Comparison of ENCODE assay signal across 1 cellular context in the genomic region with DNA sequence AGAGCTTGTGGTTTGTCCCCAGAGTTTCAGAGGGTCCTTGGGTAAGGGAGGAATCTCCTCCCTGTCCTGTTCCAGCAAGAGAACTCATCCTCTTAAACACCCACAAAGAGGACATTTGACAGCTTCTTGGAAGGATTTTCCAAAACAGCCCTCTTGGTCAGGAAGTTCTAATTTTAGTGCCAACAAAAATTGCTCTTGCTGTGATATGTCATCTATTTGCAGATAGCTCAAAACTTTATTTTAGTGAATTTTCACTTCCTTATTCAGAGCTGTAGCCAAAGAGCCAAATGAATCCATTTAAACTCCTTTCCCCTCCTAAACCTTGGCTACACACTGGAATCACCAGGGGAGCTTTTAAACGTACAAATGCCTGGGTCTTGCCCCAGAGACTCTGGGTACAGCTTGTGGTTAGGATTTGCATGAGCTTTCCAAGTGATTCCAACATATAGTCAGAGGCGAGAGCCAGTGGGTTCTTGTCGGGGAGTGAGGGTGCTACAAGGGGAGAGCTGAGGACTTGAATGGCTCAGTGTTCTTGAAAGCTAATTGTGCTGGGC.
TF ChIP-seq lines count a peak whose summit lies in the region.

No MANE protein-coding gene starts in this region.

TF ChIP-seq in GM12878, 131 proteins besides CTCF, POLR2A, EP300 and RAD21 (continues in another document):
- TF ChIP-seq JUNB (IDR thresholded peaks at IDR 0.05) = no peak
- TF ChIP-seq, protein P1, sequence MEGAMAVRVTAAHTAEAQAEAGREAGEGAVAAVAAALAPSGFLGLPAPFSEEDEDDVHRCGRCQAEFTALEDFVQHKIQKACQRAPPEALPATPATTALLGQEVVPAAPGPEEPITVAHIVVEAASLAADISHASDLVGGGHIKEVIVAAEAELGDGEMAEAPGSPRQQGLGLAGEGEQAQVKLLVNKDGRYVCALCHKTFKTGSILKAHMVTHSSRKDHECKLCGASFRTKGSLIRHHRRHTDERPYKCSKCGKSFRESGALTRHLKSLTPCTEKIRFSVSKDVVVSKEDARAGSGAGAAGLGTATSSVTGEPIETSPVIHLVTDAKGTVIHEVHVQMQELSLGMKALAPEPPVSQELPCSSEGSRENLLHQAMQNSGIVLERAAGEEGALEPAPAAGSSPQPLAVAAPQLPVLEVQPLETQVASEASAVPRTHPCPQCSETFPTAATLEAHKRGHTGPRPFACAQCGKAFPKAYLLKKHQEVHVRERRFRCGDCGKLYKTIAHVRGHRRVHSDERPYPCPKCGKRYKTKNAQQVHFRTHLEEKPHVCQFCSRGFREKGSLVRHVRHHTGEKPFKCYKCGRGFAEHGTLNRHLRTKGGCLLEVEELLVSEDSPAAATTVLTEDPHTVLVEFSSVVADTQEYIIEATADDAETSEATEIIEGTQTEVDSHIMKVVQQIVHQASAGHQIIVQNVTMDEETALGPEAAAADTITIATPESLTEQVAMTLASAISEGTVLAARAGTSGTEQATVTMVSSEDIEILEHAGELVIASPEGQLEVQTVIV (IDR thresholded peaks at IDR 0.05; ENCODE audit: borderline replicate concordance, partially characterized antibody) = no peak
- TF ChIP-seq IKZF1 (conservative IDR thresholded peaks at IDR 0.05) = peak; percentile 83
- no peak for TF ChIP-seq SMAD5 (IDR thresholded peaks at IDR 0.05; ENCODE audit: low read depth)
- no peak for TF ChIP-seq RB1 (IDR thresholded peaks at IDR 0.05; ENCODE audit: borderline replicate concordance)
- no peak for TF ChIP-seq BRCA1 (IDR thresholded peaks at IDR 0.05; ENCODE audit: low read depth, low read length)
- peak; percentile 55 for TF ChIP-seq MEF2B (IDR thresholded peaks at IDR 0.05; ENCODE audit: partially characterized antibody, poor library complexity, severe bottlenecking)
- no peak for TF ChIP-seq WRNIP1 (IDR thresholded peaks at IDR 0.05; ENCODE audit: borderline replicate concordance, low read depth, low read length)
- TF ChIP-seq HCFC1 (IDR thresholded peaks at IDR 0.05; ENCODE audit: low read length) = no peak
- no peak for TF ChIP-seq HDAC2 (IDR thresholded peaks at IDR 0.05)
- TF ChIP-seq GABPA (IDR thresholded peaks at IDR 0.05; ENCODE audit: low read depth) = no peak
- TF ChIP-seq, protein P2, sequence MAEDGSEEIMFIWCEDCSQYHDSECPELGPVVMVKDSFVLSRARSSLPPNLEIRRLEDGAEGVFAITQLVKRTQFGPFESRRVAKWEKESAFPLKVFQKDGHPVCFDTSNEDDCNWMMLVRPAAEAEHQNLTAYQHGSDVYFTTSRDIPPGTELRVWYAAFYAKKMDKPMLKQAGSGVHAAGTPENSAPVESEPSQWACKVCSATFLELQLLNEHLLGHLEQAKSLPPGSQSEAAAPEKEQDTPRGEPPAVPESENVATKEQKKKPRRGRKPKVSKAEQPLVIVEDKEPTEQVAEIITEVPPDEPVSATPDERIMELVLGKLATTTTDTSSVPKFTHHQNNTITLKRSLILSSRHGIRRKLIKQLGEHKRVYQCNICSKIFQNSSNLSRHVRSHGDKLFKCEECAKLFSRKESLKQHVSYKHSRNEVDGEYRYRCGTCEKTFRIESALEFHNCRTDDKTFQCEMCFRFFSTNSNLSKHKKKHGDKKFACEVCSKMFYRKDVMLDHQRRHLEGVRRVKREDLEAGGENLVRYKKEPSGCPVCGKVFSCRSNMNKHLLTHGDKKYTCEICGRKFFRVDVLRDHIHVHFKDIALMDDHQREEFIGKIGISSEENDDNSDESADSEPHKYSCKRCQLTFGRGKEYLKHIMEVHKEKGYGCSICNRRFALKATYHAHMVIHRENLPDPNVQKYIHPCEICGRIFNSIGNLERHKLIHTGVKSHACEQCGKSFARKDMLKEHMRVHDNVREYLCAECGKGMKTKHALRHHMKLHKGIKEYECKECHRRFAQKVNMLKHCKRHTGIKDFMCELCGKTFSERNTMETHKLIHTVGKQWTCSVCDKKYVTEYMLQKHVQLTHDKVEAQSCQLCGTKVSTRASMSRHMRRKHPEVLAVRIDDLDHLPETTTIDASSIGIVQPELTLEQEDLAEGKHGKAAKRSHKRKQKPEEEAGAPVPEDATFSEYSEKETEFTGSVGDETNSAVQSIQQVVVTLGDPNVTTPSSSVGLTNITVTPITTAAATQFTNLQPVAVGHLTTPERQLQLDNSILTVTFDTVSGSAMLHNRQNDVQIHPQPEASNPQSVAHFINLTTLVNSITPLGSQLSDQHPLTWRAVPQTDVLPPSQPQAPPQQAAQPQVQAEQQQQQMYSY (CRISPR knock-in tag; IDR thresholded peaks at IDR 0.05) = no peak
- peak; percentile 78; the same call in 1 of the 2 replicates for TF ChIP-seq NFIC (IDR thresholded peaks at IDR 0.05; ENCODE audit: low read depth, low read length)
- TF ChIP-seq ZNF622 (IDR thresholded peaks at IDR 0.05) = no peak
- TF ChIP-seq ASH2L (IDR thresholded peaks at IDR 0.05; ENCODE audit: borderline replicate concordance, low read depth) = no peak
- no peak for TF ChIP-seq KDM1A (IDR thresholded peaks at IDR 0.05; ENCODE audit: borderline replicate concordance)
- TF ChIP-seq ZBED1 (IDR thresholded peaks at IDR 0.05; ENCODE audit: borderline replicate concordance) = no peak
- TF ChIP-seq RUNX3 (IDR thresholded peaks at IDR 0.05; ENCODE audit: low read length) = peak; percentile 52
- no peak for TF ChIP-seq MYB (IDR thresholded peaks at IDR 0.05; ENCODE audit: borderline replicate concordance, low read depth, low read length)
- TF ChIP-seq BHLHE40 (IDR thresholded peaks at IDR 0.05; ENCODE audit: borderline replicate concordance in 1 of 2, low read depth in 2 of 2, low read length in 1 of 2) = no peak
- peak; percentile 76; the same call in 1 of the 2 replicates for TF ChIP-seq MEF2A (IDR thresholded peaks at IDR 0.05; ENCODE audit: insufficient read depth, low read depth, low read length)
- TF ChIP-seq LARP7 (IDR thresholded peaks at IDR 0.05) = no peak
- TF ChIP-seq MTA2 (IDR thresholded peaks at IDR 0.05; ENCODE audit: low read depth) = no peak
- peak; percentile 73; the same call in 1 of the 2 replicates for TF ChIP-seq ATF2 (IDR thresholded peaks at IDR 0.05; ENCODE audit: low read length)
- TF ChIP-seq POLR2AphosphoS2 (IDR thresholded peaks at IDR 0.05; ENCODE audit: low read depth, low read length) = no peak
- no peak for TF ChIP-seq REST (IDR thresholded peaks at IDR 0.05; ENCODE audit: low read depth, low read length)
- TF ChIP-seq SREBF1 (IDR thresholded peaks at IDR 0.05; ENCODE audit: low read length) = no peak
- TF ChIP-seq, protein P3, sequence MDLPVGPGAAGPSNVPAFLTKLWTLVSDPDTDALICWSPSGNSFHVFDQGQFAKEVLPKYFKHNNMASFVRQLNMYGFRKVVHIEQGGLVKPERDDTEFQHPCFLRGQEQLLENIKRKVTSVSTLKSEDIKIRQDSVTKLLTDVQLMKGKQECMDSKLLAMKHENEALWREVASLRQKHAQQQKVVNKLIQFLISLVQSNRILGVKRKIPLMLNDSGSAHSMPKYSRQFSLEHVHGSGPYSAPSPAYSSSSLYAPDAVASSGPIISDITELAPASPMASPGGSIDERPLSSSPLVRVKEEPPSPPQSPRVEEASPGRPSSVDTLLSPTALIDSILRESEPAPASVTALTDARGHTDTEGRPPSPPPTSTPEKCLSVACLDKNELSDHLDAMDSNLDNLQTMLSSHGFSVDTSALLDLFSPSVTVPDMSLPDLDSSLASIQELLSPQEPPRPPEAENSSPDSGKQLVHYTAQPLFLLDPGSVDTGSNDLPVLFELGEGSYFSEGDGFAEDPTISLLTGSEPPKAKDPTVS (IDR thresholded peaks at IDR 0.05; ENCODE audit: low read depth, low read length) = no peak
- no peak for TF ChIP-seq YY1 (IDR thresholded peaks at IDR 0.05; ENCODE audit: low read depth, low read length)
- no peak for TF ChIP-seq CHD4 (IDR thresholded peaks at IDR 0.05)
- peak; percentile 39; the same call in 1 of the 2 replicates for TF ChIP-seq MTA3 (IDR thresholded peaks at IDR 0.05; ENCODE audit: borderline replicate concordance, low read length)
- TF ChIP-seq, protein P4, sequence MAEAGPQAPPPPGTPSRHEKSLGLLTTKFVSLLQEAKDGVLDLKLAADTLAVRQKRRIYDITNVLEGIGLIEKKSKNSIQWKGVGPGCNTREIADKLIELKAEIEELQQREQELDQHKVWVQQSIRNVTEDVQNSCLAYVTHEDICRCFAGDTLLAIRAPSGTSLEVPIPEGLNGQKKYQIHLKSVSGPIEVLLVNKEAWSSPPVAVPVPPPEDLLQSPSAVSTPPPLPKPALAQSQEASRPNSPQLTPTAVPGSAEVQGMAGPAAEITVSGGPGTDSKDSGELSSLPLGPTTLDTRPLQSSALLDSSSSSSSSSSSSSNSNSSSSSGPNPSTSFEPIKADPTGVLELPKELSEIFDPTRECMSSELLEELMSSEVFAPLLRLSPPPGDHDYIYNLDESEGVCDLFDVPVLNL (IDR thresholded peaks at IDR 0.05; ENCODE audit: low read depth, low read length) = no peak
- no peak; the same call in 1 of the 2 replicates for TF ChIP-seq CBFB (IDR thresholded peaks at IDR 0.05; ENCODE audit: low read depth)
- TF ChIP-seq, protein P5, sequence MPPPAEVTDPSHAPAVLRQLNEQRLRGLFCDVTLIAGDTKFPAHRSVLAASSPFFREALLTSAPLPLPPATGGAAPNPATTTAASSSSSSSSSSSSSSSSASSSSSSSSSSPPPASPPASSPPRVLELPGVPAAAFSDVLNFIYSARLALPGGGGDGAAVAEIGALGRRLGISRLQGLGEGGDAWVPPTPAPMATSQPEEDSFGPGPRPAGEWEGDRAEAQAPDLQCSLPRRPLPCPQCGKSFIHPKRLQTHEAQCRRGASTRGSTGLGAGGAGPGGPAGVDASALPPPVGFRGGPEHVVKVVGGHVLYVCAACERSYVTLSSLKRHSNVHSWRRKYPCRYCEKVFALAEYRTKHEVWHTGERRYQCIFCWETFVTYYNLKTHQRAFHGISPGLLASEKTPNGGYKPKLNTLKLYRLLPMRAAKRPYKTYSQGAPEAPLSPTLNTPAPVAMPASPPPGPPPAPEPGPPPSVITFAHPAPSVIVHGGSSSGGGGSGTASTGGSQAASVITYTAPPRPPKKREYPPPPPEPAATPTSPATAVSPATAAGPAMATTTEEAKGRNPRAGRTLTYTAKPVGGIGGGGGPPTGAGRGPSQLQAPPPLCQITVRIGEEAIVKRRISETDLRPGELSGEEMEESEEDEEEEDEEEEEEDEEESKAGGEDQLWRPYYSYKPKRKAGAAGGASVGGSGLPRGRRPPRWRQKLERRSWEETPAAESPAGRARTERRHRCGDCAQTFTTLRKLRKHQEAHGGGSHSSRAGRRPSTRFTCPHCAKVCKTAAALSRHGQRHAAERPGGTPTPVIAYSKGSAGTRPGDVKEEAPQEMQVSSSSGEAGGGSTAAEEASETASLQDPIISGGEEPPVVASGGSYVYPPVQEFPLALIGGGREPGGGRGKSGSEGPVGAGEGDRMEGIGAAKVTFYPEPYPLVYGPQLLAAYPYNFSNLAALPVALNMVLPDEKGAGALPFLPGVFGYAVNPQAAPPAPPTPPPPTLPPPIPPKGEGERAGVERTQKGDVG (CRISPR knock-in tag; IDR thresholded peaks at IDR 0.05) = no peak
- no peak for TF ChIP-seq RFX5 (IDR thresholded peaks at IDR 0.05; ENCODE audit: low read depth, low read length)
- TF ChIP-seq RELB (IDR thresholded peaks at IDR 0.05; ENCODE audit: low read depth) = peak; percentile 51
- TF ChIP-seq ZNF384 (IDR thresholded peaks at IDR 0.05; ENCODE audit: borderline replicate concordance, low read depth, low read length) = no peak
